Comparison of ENCODE assay signal across 8 cellular contexts in genomic region chr1:201478666-201479065, GRCh38. TPM values are rescaled to one million over a fixed set of nuclear protein-coding genes. Genes with fewer than 3 reads are reported as not detected.
"Had no signal": no experiment of that assay in that cellular context is flagged by ENCODE, and none has a peak within 500 bp of the region (broad histone marks: within the 10 kb centered on the region; RNA-seq: fewer than 3 reads in every experiment).

No MANE protein-coding gene starts in this region.

RNA-seq across cellular contexts. Expression of gene TNNI1, which starts 57.1 kb away (rescaled TPM):
- total RNA-seq: naive thymus-derived CD4-positive, alpha-beta T cell; occipital lobe; osteoblast; renal cortical epithelial cell; sigmoid colon; spleen; temporal lobe; thyroid gland had no signal
- polyA plus RNA-seq: naive thymus-derived CD4-positive, alpha-beta T cell had no signal
